In the genomic region with DNA sequence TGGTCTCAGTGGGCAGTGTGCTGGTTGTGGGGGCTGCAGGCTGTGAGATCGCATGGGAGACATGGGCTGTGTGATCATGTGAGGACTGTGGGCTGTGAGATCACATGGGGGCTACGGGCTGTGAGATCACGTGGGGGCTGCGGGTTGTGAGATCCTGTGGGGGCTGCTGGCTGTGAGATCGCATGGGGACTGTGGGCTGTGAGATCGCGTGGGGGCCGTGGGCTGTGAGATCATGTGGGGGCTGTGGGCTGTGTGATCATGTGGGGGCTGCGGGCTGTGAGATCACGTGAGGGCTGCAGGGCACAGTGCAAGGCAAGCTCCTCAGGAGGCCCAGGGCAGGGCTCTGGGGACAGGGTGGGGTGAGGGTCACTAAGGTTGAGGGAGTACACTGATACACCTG, we compare ENCODE assay signal across 1 cellular context.
TF ChIP-seq lines count a peak whose summit lies in the region.

No MANE protein-coding gene starts in this region.

TF ChIP-seq in IMR-90, 13 proteins besides CTCF, POLR2A, EP300 and RAD21:
- TF ChIP-seq FOS (IDR thresholded peaks at IDR 0.05; ENCODE audit: low read depth, low read length) (no peak), CEBPB (IDR thresholded peaks at IDR 0.05; ENCODE audit: low read depth, low read length) (no peak), MXI1 (IDR thresholded peaks at IDR 0.05; ENCODE audit: borderline replicate concordance, low read depth, low read length) (no peak), RFX5 (IDR thresholded peaks at IDR 0.05; ENCODE audit: low read depth, low read length) (no peak), MAZ (IDR thresholded peaks at IDR 0.05; ENCODE audit: borderline replicate concordance, low read depth, low read length) (no peak), RCOR1 (IDR thresholded peaks at IDR 0.05; ENCODE audit: insufficient replicate concordance, low read length) (no peak), NFE2L2 (IDR thresholded peaks at IDR 0.05; ENCODE audit: low read depth, low read length) (no peak), SMC3 (IDR thresholded peaks at IDR 0.05; ENCODE audit: low read depth, low read length) (no peak), BHLHE40 (IDR thresholded peaks at IDR 0.05; ENCODE audit: low read depth, low read length) (no peak)
TF ChIP-seq in IMR-90: peak in this region for 0.
